ENCODE assay signal across 24 cellular contexts in genomic region chr2:224543939-224544338, GRCh38. TPM values are rescaled to one million over a fixed set of nuclear protein-coding genes. Genes with fewer than 3 reads are reported as not detected.
DNase-seq lines count a peak whose midpoint lies in the region; ATAC-seq, FAIRE-seq and TF ChIP-seq lines count a peak whose summit lies in the region.
"Had no signal": no experiment of that assay in that cellular context is flagged by ENCODE, and none has a peak within 500 bp of the region (broad histone marks: within the 10 kb centered on the region; RNA-seq: fewer than 3 reads in every experiment).

No MANE protein-coding gene starts in this region.

- H3K4me3 ChIP-seq in HepG2 (replicated peaks in 1 of 3; ENCODE audit: insufficient read depth in 1 of 3, low read depth in 2 of 3, low read length in 3 of 3), result no peak overlapping the region
- no peak overlapping the region for H3K4me3 ChIP-seq in right lobe of liver
- no peak overlapping the region for H3K4me3 ChIP-seq in K562
- H3K4me3 ChIP-seq in mesendoderm (ENCODE audit: low read length), result no peak overlapping the region
- H3K4me3 ChIP-seq in mucosa of descending colon, result no peak overlapping the region
- H3K4me3 ChIP-seq in lower lobe of right lung, result no peak overlapping the region
- H3K4me3 ChIP-seq: BLaER1, GM12878, HAP-1 had no signal

- TF ChIP-seq EP300 in HepG2 (IDR thresholded peaks at IDR 0.05; ENCODE audit: low read depth in 2 of 2, low read length in 2 of 2), result no peak
- no peak for TF ChIP-seq EP300 in HepG2 (CRISPR knock-in tag; IDR thresholded peaks at IDR 0.05; ENCODE audit: borderline replicate concordance)
- TF ChIP-seq EP300 in K562 (IDR thresholded peaks at IDR 0.05; ENCODE audit: low read length), result no peak

- H2BK120ac ChIP-seq in mesendoderm (ENCODE audit: low read depth, low read length), result no peak overlapping the region

- no peak overlapping the region for H3K27ac ChIP-seq in HepG2 (ENCODE audit: extremely low read length, insufficient read depth, low read length)
- H3K27ac ChIP-seq in right lobe of liver, result no peak overlapping the region
- H3K27ac ChIP-seq in K562 (ENCODE audit: extremely low read depth, low read depth, low read length), result no peak overlapping the region
- H3K27ac ChIP-seq in mesendoderm (ENCODE audit: low read depth, low read length), result no peak overlapping the region
- no peak overlapping the region for H3K27ac ChIP-seq in lower lobe of right lung
- H3K27ac ChIP-seq: 22Rv1, BLaER1, C4-2B had no signal

- in situ Hi-C loops in HepG2 (cut with HindIII; ENCODE audit: extremely low pct_ligation_motif_present, low pct_unique_long_range_greater_than_20kb) (no loop called here), K562 (cut with MboI) (no loop called here)

- H3K9ac ChIP-seq in HepG2 (ENCODE audit: insufficient read depth, low read depth, low read length) (no peak overlapping the region), K562 (ENCODE audit: insufficient read depth in 1 of 2, low read depth in 2 of 2, low read length in 2 of 2) (no peak overlapping the region), mesendoderm (ENCODE audit: low read length) (no peak overlapping the region)
- H3K9ac ChIP-seq: BLaER1 had no signal

- H3K4ac ChIP-seq in mesendoderm (ENCODE audit: low read depth, low read length), result no peak overlapping the region

- TF ChIP-seq CTCF in HepG2 (CRISPR knock-in tag; IDR thresholded peaks at IDR 0.05) (no peak), right lobe of liver (IDR thresholded peaks at IDR 0.05) (no peak), K562 (IDR thresholded peaks at IDR 0.05 in 2 of 3, conservative IDR thresholded peaks at IDR 0.05 in 1 of 3; ENCODE audit: insufficient read depth in 2 of 3, low read depth in 1 of 3, low read length in 3 of 3) (no peak), mucosa of descending colon (IDR thresholded peaks at IDR 0.05) (no peak), lower lobe of right lung (IDR thresholded peaks at IDR 0.05) (no peak)

- H2AK5ac ChIP-seq in mesendoderm (ENCODE audit: low read length), result no peak overlapping the region

- POLR2A ChIA-PET in HepG2 (lab: Yijun Ruan, JAX) (no interaction called here), K562 (lab: Yijun Ruan, JAX) (no interaction called here)

- H3K56ac ChIP-seq in mesendoderm (ENCODE audit: low read length), result no peak overlapping the region

- intact Hi-C loops in HepG2 (cut with micrococcal nuclease; ENCODE audit: unreplicated experiment) (no loop called here), right lobe of liver (cut with DNase I) (no loop called here), K562 (cut with micrococcal nuclease) (no loop called here), head of caudate nucleus (cut with DNase I) (no loop called here), mucosa of descending colon (cut with DNase I, micrococcal nuclease) (no loop called here), lower lobe of right lung (cut with DNase I) (no loop called here)

- ATAC-seq in HepG2 (no peak), right lobe of liver (no peak), K562 (no peak), GM18502 (IDR thresholded peaks at IDR 0.05; ENCODE audit: poor library complexity, unreplicated experiment) (no peak), mucosa of descending colon (no peak), lower lobe of right lung (no peak)
- ATAC-seq: GM12878 had no signal

- FAIRE-seq in HepG2 (lab: Jason Lieb, UNC), result no peak
- FAIRE-seq in K562 (lab: Jason Lieb, UNC), result no peak
- FAIRE-seq: A204.1, D721Med, GM12878, GM18507, H54 had no signal

- no peak overlapping the region for H4K5ac ChIP-seq in mesendoderm (ENCODE audit: low read length)

- H3K18ac ChIP-seq in mesendoderm (ENCODE audit: low read length), result no peak overlapping the region

- H3K9me3 ChIP-seq in HepG2 (ENCODE audit: low read length) (no peaks in the 10 kb centered on the region), right lobe of liver (peaks cover 0 to 2% (median 0%) of the 10 kb centered on the region in 4 donors), K562 (replicated peaks; ENCODE audit: control insufficient read depth, insufficient read depth, low read depth, low read length) (no peaks in the 10 kb centered on the region), mucosa of descending colon (no peaks in the 10 kb centered on the region), lower lobe of right lung (no peaks in the 10 kb centered on the region)
- H3K9me3 ChIP-seq: HAP-1 had no signal

- CTCF ChIA-PET in HepG2 (lab: Yijun Ruan, JAX; ENCODE audit: low intra/inter-chr PET ratio, low total read pairs) (no interaction called here), K562 (lab: Yijun Ruan, JAX; ENCODE audit: low intra/inter-chr PET ratio) (no interaction called here)

- H4K8ac ChIP-seq in mesendoderm (ENCODE audit: low read depth, low read length), result no peak overlapping the region

- H3K27me3 ChIP-seq in HepG2 (ENCODE audit: control insufficient read depth in 1 of 2, insufficient read depth in 2 of 2, low read length in 2 of 2) (no peaks in the 10 kb centered on the region), right lobe of liver (no peaks in the 10 kb centered on the region), K562 (ENCODE audit: control insufficient read depth in 2 of 2, insufficient read depth in 2 of 2, low read length in 2 of 2) (no peaks in the 10 kb centered on the region), mesendoderm (ENCODE audit: insufficient read depth, low read length, poor library complexity) (no peaks in the 10 kb centered on the region), lower lobe of right lung (ENCODE audit: low read depth) (no peaks in the 10 kb centered on the region)
- H3K27me3 ChIP-seq: BLaER1 had no signal

- peaks cover 5% of the 10 kb centered on the region; the same call in 1 of the 2 replicates for H4K20me1 ChIP-seq in HepG2 (ENCODE audit: insufficient read depth, low read length)
- H4K20me1 ChIP-seq in K562 (replicated peaks; ENCODE audit: control insufficient read depth, insufficient read depth, low read length), result peaks cover 11% of the 10 kb centered on the region; the same call in 1 of the 2 replicates

- H3K4me1 ChIP-seq in HepG2 (ENCODE audit: insufficient read depth, low read length) (peaks cover 13% of the 10 kb centered on the region), right lobe of liver (peaks cover 0 to 11% (median 0%) of the 10 kb centered on the region in 4 donors), K562 (replicated peaks in 1 of 2; ENCODE audit: control insufficient read depth in 2 of 2, insufficient read depth in 2 of 2, low read length in 2 of 2) (peaks cover 0 to 2% of the 10 kb centered on the region in 2 experiments; a peak in 1 of 5 replicates), mesendoderm (ENCODE audit: control insufficient read depth, low read depth, low read length) (no peaks in the 10 kb centered on the region), mucosa of descending colon (ENCODE audit: low read depth) (no peaks in the 10 kb centered on the region), lower lobe of right lung (peaks cover 16% of the 10 kb centered on the region)
- H3K4me1 ChIP-seq: BLaER1 had no signal

- peaks cover 5 to 32% of the 10 kb centered on the region in 2 experiments for H3K36me3 ChIP-seq in HepG2 (replicated peaks in 1 of 2; ENCODE audit: control insufficient read depth in 1 of 2, insufficient read depth in 2 of 2, low read length in 2 of 2)
- no peaks in the 10 kb centered on the region for H3K36me3 ChIP-seq in right lobe of liver
- H3K36me3 ChIP-seq in K562 (ENCODE audit: control insufficient read depth, insufficient read depth, low read length), result peaks cover 26% of the 10 kb centered on the region; the same call in 2 of the 3 replicates
- H3K36me3 ChIP-seq in mesendoderm (ENCODE audit: control insufficient read depth, insufficient read depth, low read length), result no peaks in the 10 kb centered on the region
- no peaks in the 10 kb centered on the region for H3K36me3 ChIP-seq in mucosa of descending colon (ENCODE audit: low read depth)
- no peaks in the 10 kb centered on the region for H3K36me3 ChIP-seq in lower lobe of right lung
- H3K36me3 ChIP-seq: HAP-1 had no signal

- H2AFZ ChIP-seq in HepG2 (ENCODE audit: low read length) (no peak overlapping the region), K562 (ENCODE audit: low read depth, low read length) (no peak overlapping the region)

- no peak overlapping the region for H3K4me2 ChIP-seq in HepG2 (ENCODE audit: low read depth, low read length)
- no peak overlapping the region for H3K4me2 ChIP-seq in K562 (ENCODE audit: insufficient read depth, low read length)
- no peak overlapping the region for H3K4me2 ChIP-seq in mesendoderm (ENCODE audit: low read length)
- H3K4me2 ChIP-seq: BLaER1 had no signal

- no TSS peak for BruUV-seq in HepG2 (replicated peaks; lab: Mats Ljungman, UMichigan)
- BruUV-seq in K562 (replicated peaks; lab: Mats Ljungman, UMichigan), result no TSS peak

- H2BK15ac ChIP-seq in mesendoderm (replicated peaks; ENCODE audit: low read depth), result no peak overlapping the region

- H3K79me2 ChIP-seq in HepG2 (ENCODE audit: insufficient read depth, low read length) (peaks cover 88% of the 10 kb centered on the region), K562 (ENCODE audit: control insufficient read depth, insufficient read depth, low read length) (peaks cover 78% of the 10 kb centered on the region), mesendoderm (ENCODE audit: control insufficient read depth, insufficient read depth, low read length) (peaks cover 33% of the 10 kb centered on the region)

- H3K79me1 ChIP-seq in mesendoderm (ENCODE audit: low read length), result peaks cover 12% of the 10 kb centered on the region

- TF ChIP-seq RAD21 in HepG2 (CRISPR knock-in tag; IDR thresholded peaks at IDR 0.05) (no peak), K562 (CRISPR knock-in tag; conservative IDR thresholded peaks at IDR 0.05 in 1 of 2, IDR thresholded peaks at IDR 0.05 in 1 of 2) (no peak)

- DNase-seq in HepG2 (ENCODE audit: low spot score) (no peak), right lobe of liver (no peak), K562 (ENCODE audit: extremely low read depth in 1 of 4, low spot score in 3 of 4) (no peak), mesendoderm (peak; percentile 11), head of caudate nucleus (no peak), mucosa of descending colon (no peak), lower lobe of right lung (no peak)
- DNase-seq: CD4-positive, alpha-beta T cell; CD8-positive, alpha-beta memory T cell; DMS 273 treated with DMSO at 0.1 percent for 48 hours; DMS79; EL; GDM1; GOT3 had no signal

- no peak overlapping the region for H3K23ac ChIP-seq in mesendoderm (ENCODE audit: low read length)

- H3K9me1 ChIP-seq in K562 (ENCODE audit: control insufficient read depth, insufficient read depth, low read length), result peaks cover 3% of the 10 kb centered on the region

- TF ChIP-seq POLR2A in HepG2 (IDR thresholded peaks at IDR 0.05; ENCODE audit: insufficient read depth in 1 of 2, low read depth in 2 of 2, low read length in 2 of 2), result no peak
- no peak for TF ChIP-seq POLR2A in right lobe of liver (IDR thresholded peaks at IDR 0.05)
- no peak for TF ChIP-seq POLR2A in K562 (conservative IDR thresholded peaks at IDR 0.05)

- H2BK5ac ChIP-seq in mesendoderm (ENCODE audit: low read length), result no peak overlapping the region

RNA-seq across cellular contexts. Expression of gene CUL3, which starts 41.2 kb away (rescaled TPM):
- total RNA-seq in HepG2 (2016; rRNA removed; fragmentation: Illumina TruSeq; extraction: Trizol) (62.3 and 97.3 TPM in 2 replicates), right lobe of liver (10 to 100 TPM; 30.3 to 46.2 (median 40.3) TPM), K562 (2014; rRNA removed) (31.5 and 33.2 TPM in 2 replicates), K562 (2014; rRNA removed; fragmentation: Illumina TruSeq; extraction: Trizol) (71.9 and 76.9 TPM in 2 replicates), K562 (2015; rRNA removed; fragmentation: Illumina TruSeq; extraction: Trizol) (59.8 and 62.8 TPM in 2 replicates), K562 (2021) (54.4 and 56.4 TPM in 2 replicates), mucosa of descending colon (10 to 100 TPM; 77.3 to 83.5 (median 79.0) TPM), lower lobe of right lung (79.2 TPM)
- total RNA-seq in HepG2 (2016; cell fraction: cytosol; rRNA removed; fragmentation: Illumina TruSeq; extraction: Trizol; ENCODE audit: low read depth), result 35.1 and 39.9 TPM in 2 replicates
- 64.0 and 93.3 TPM in 2 replicates for total RNA-seq in HepG2 (2016; cell fraction: insoluble cytoplasmic fraction; rRNA removed; fragmentation: Illumina TruSeq; extraction: Trizol)
- total RNA-seq in HepG2 (2016; cell fraction: membrane; rRNA removed; fragmentation: Illumina TruSeq; extraction: Trizol), result 46.5 and 50.3 TPM in 2 replicates
- 67.7 and 80.9 TPM in 2 replicates for total RNA-seq in HepG2 (2016; cell fraction: nucleus; rRNA removed; fragmentation: Illumina TruSeq; extraction: Trizol)
- polyA plus RNA-seq in HepG2 (2011; rRNA removed) (27.3 and 33.2 TPM in 2 replicates), K562 (2011; rRNA removed) (21.2 and 50.4 TPM in 2 replicates), K562 (2014; fragmentation: Illumina TruSeq; extraction: Trizol) (59.0 and 69.4 TPM in 2 replicates), K562 (2014; fragmentation: Nextera tagmentation; extraction: Ambion mirVana) (10 to 100 TPM; 31.5 to 33.3 TPM), K562 (2014; rRNA removed) (36.1 and 56.4 TPM in 2 replicates)
- 12.3 and 22.5 TPM in 2 replicates for polyA plus RNA-seq in HepG2 (2011; cell fraction: cytosol; rRNA removed)
- 15.4 and 17.4 TPM in 2 replicates for polyA plus RNA-seq in HepG2 (2011; cell fraction: nucleus; rRNA removed)
- 61.7 and 67.8 TPM in 2 replicates for polyA plus RNA-seq in HepG2 (2012)
- 14.7 and 15.9 TPM in 2 replicates for polyA plus RNA-seq in HepG2 (2016; cell fraction: cytosol; fragmentation: Illumina TruSeq; extraction: Trizol; ENCODE audit: low read depth)
- 98.0 and 99.0 TPM in 2 replicates for polyA plus RNA-seq in HepG2 (2016; cell fraction: insoluble cytoplasmic fraction; fragmentation: Illumina TruSeq; extraction: Trizol; ENCODE audit: low read depth)
- 35.4 and 37.2 TPM in 2 replicates for polyA plus RNA-seq in HepG2 (2016; cell fraction: membrane; fragmentation: Illumina TruSeq; extraction: Trizol; ENCODE audit: low read depth)
- 70.5 and 77.2 TPM in 2 replicates for polyA plus RNA-seq in HepG2 (2016; cell fraction: nucleus; fragmentation: Illumina TruSeq; extraction: Trizol; ENCODE audit: insufficient read depth, low read depth)
- 24.4 and 24.7 TPM in 2 replicates for polyA minus RNA-seq in HepG2 (2011; rRNA and poly(A)+ RNA removed; ENCODE audit: low replicate concordance)
- 32.1 and 40.2 TPM in 2 replicates for polyA minus RNA-seq in HepG2 (2011; cell fraction: cytosol; rRNA and poly(A)+ RNA removed)
- polyA minus RNA-seq in HepG2 (2011; cell fraction: nucleus; rRNA and poly(A)+ RNA removed), result 133 and 141 TPM in 2 replicates
- 27.8 and 89.4 TPM in 2 replicates for total RNA-seq in K562 (2011; cell fraction: chromatin; rRNA removed; ENCODE audit: low replicate concordance)
- 10.8 and 12.6 TPM in 2 replicates for total RNA-seq in K562 (2011; cell fraction: nucleolus; rRNA removed)
- 27.4 and 61.0 TPM in 2 replicates for total RNA-seq in K562 (2011; cell fraction: nucleoplasm; rRNA removed)
- polyA plus RNA-seq in K562 (2011; cell fraction: cytosol; rRNA removed), result 13.3 and 16.9 TPM in 2 replicates
- polyA plus RNA-seq in K562 (2011; cell fraction: nucleus; rRNA removed), result 11.4 and 14.5 TPM in 2 replicates
- polyA plus RNA-seq in K562 (2012), result 36.9 and 56.6 TPM in 2 replicates
- polyA minus RNA-seq in K562 (2011; rRNA and poly(A)+ RNA removed), result 52.9 and 85.9 TPM in 2 replicates
- polyA minus RNA-seq in K562 (2011; cell fraction: cytosol; rRNA and poly(A)+ RNA removed), result 22.7 and 33.4 TPM in 2 replicates
- 19.4 and 31.0 TPM in 2 replicates for polyA minus RNA-seq in K562 (2011; cell fraction: nucleus; rRNA and poly(A)+ RNA removed)
- 101 TPM for polyA plus RNA-seq in mesendoderm (2013, experiment 1 of 2)
- polyA plus RNA-seq in mesendoderm (2013, experiment 2 of 2), result 102 TPM
